Comparison of ENCODE assay signal across 10 cellular contexts in the genomic region with DNA sequence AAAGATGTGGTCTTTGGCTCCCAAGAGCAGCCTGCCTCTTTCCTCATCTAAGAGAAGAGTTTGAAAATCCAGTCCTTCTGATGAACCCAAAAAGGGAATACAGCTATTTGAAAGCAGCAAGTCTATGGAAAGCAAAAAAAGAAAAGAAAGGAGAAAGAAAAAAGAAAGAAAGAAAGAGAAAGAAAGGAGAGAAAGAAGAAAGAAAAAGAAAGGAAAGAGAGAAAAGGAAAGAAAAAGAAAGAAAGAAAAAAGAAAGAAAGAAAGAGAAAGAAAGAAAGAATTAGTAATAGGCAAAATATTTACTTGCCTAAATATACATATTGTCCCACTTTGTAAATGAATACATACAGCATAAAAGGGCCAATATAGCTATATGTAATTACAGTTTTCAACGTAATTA.
"Had no signal": no experiment of that assay in that cellular context is flagged by ENCODE, and none has a peak within 500 bp of the region (broad histone marks: within the 10 kb centered on the region; RNA-seq: fewer than 3 reads in every experiment).

No MANE protein-coding gene starts in this region.

- H3K4me3 ChIP-seq: GM23338 had no signal

- H3K4me1 Mint-ChIP-seq: GM23338, H9, IgD-negative memory B cell had no signal

- FAIRE-seq: H1, H54, HepG2 had no signal

- H3K4me3 Mint-ChIP-seq: GM23338, H9, HFFc6, IgD-negative memory B cell had no signal

- H3K4me2 ChIP-seq: GM23338 had no signal

- H3K9me3 Mint-ChIP-seq: GM23338, H9, HFFc6, IgD-negative memory B cell had no signal

- H3K36me3 Mint-ChIP-seq: IgD-negative memory B cell had no signal

- DNase-seq: H9, HCEC 1CT, HFFc6, KG1 had no signal

- ATAC-seq: GM23338, HepG2 had no signal

- H3K27me3 Mint-ChIP-seq: IgD-negative memory B cell had no signal

- H3K27ac Mint-ChIP-seq: GM23338, H9, HFFc6, IgD-negative memory B cell had no signal

- H3K27ac ChIP-seq: HL-60 had no signal

- H2AFZ ChIP-seq: GM23338 had no signal
